Comparison of ENCODE assay signal across 20 cellular contexts in genomic region chr5:16082053-16082452, GRCh38.
"Had no signal": no experiment of that assay in that cellular context is flagged by ENCODE, and none has a peak within 500 bp of the region (broad histone marks: within the 10 kb centered on the region; RNA-seq: fewer than 3 reads in every experiment).

No MANE protein-coding gene starts in this region.

- H3K36me3 ChIP-seq: adrenal gland, heart right ventricle, left ventricle myocardium inferior, neutrophil had no signal

- H3K36me3 Mint-ChIP-seq: activated CD4-positive, alpha-beta memory T cell treated with anti-CD3 and anti-CD28 coated beads for 36 hours; activated CD8-positive, alpha-beta memory T cell treated with anti-CD3 and anti-CD28 coated beads, Interleukin-2, amount 10 ng/mL, durations not matched to agents 7 days and 5 days; activated naive CD4-positive, alpha-beta T cell treated with anti-CD3 and anti-CD28 coated beads, Interleukin-2, amount 10 ng/mL, durations not matched to agents 7 days and 5 days; naive thymus-derived CD8-positive, alpha-beta T cell; stimulated activated memory B cell treated with anti-CD40 and anti-IgM and Interleukin-4, amounts not matched to agents 10 μg/mL and 1 μg/mL and 100 μg/mL, for 72 hours had no signal

- H3K9me3 ChIP-seq: adrenal gland, heart right ventricle, left ventricle myocardium inferior, neutrophil had no signal

- H3K27ac Mint-ChIP-seq: activated CD4-positive, alpha-beta memory T cell treated with anti-CD3 and anti-CD28 coated beads for 36 hours; activated CD4-positive, alpha-beta T cell treated with anti-CD3 and anti-CD28 coated beads for 36 hours; activated CD8-positive, alpha-beta memory T cell treated with anti-CD3 and anti-CD28 coated beads, Interleukin-2, amount 10 ng/mL, durations not matched to agents 7 days and 5 days; activated naive CD4-positive, alpha-beta T cell treated with anti-CD3 and anti-CD28 coated beads, Interleukin-2, amount 10 ng/mL, durations not matched to agents 7 days and 5 days; activated T-helper 2 cell treated with anti-CD3 and anti-CD28 coated beads, Interferon-gamma antibody, Interleukin-2, Interleukin-4, amounts not matched to agents 10 μg/mL and 5 μg/mL and 100 μg/mL, durations not matched to agents 14 hours and 24 hours and 36 hours; naive thymus-derived CD8-positive, alpha-beta T cell; stimulated activated memory B cell treated with anti-CD40 and anti-IgM and Interleukin-4, amounts not matched to agents 10 μg/mL and 1 μg/mL and 100 μg/mL, for 72 hours; T-helper 1 cell treated with Interleukin-12 subunit alpha and Interleukin-12 subunit beta and Interleukin-4 antibody, amounts not matched to agents 30 μg/mL and 1 μg/mL, for 36 hours had no signal

- H3K4me1 Mint-ChIP-seq: activated CD4-positive, alpha-beta T cell treated with anti-CD3 and anti-CD28 coated beads for 36 hours; activated CD8-positive, alpha-beta memory T cell treated with anti-CD3 and anti-CD28 coated beads, Interleukin-2, amount 10 ng/mL, durations not matched to agents 7 days and 5 days; activated naive CD4-positive, alpha-beta T cell treated with anti-CD3 and anti-CD28 coated beads, Interleukin-2, amount 10 ng/mL, durations not matched to agents 7 days and 5 days; naive thymus-derived CD8-positive, alpha-beta T cell; stimulated activated memory B cell treated with anti-CD40 and anti-IgM and Interleukin-4, amounts not matched to agents 10 μg/mL and 1 μg/mL and 100 μg/mL, for 72 hours had no signal

- DNase-seq: activated CD4-positive, alpha-beta memory T cell treated with anti-CD3 and anti-CD28 coated beads for 36 hours; activated CD4-positive, alpha-beta T cell treated with anti-CD3 and anti-CD28 coated beads for 36 hours; activated CD8-positive, alpha-beta memory T cell treated with anti-CD3 and anti-CD28 coated beads, Interleukin-2, amount 10 ng/mL, durations not matched to agents 7 days and 5 days; activated naive CD4-positive, alpha-beta T cell treated with anti-CD3 and anti-CD28 coated beads, Interleukin-2, amount 10 ng/mL, durations not matched to agents 7 days and 5 days; activated T-cell treated with anti-CD3 and anti-CD28 coated beads, Interleukin-2, amount 50 U/mL, for 1 hour; adrenal gland; effector CD8-positive, alpha-beta T cell; heart right ventricle; islet precursor cell; left ventricle myocardium inferior; mesenchymal stem cell; naive thymus-derived CD8-positive, alpha-beta T cell; posterior cingulate gyrus; stimulated activated CD4-positive, alpha-beta T cell treated with anti-CD3 and anti-CD28 coated beads, Interleukin-2, amount 100 ng/mL, for 48 hours had no signal

- FAIRE-seq: frontal cortex had no signal

- H3K27ac ChIP-seq: adrenal gland, coronary artery, heart right ventricle, left ventricle myocardium inferior, neutrophil had no signal

- H3K4me3 ChIP-seq: adrenal gland, coronary artery, heart right ventricle, left ventricle myocardium inferior had no signal

- ATAC-seq: activated CD4-positive, alpha-beta T cell treated with anti-CD3 and anti-CD28 coated beads for 36 hours; activated CD8-positive, alpha-beta memory T cell treated with anti-CD3 and anti-CD28 coated beads, Interleukin-2, amount 10 ng/mL, durations not matched to agents 7 days and 5 days; naive thymus-derived CD8-positive, alpha-beta T cell; stimulated activated memory B cell treated with anti-CD40 and anti-IgM and Interleukin-4, amounts not matched to agents 10 μg/mL and 1 μg/mL and 100 μg/mL, for 72 hours had no signal

- H3K4me3 Mint-ChIP-seq: activated CD4-positive, alpha-beta memory T cell treated with anti-CD3 and anti-CD28 coated beads for 36 hours; activated CD4-positive, alpha-beta T cell treated with anti-CD3 and anti-CD28 coated beads for 36 hours; activated CD8-positive, alpha-beta memory T cell treated with anti-CD3 and anti-CD28 coated beads, Interleukin-2, amount 10 ng/mL, durations not matched to agents 7 days and 5 days; activated naive CD4-positive, alpha-beta T cell treated with anti-CD3 and anti-CD28 coated beads, Interleukin-2, amount 10 ng/mL, durations not matched to agents 7 days and 5 days; naive thymus-derived CD8-positive, alpha-beta T cell; stimulated activated memory B cell treated with anti-CD40 and anti-IgM and Interleukin-4, amounts not matched to agents 10 μg/mL and 1 μg/mL and 100 μg/mL, for 72 hours; T-helper 1 cell treated with Interleukin-12 subunit alpha and Interleukin-12 subunit beta and Interleukin-4 antibody, amounts not matched to agents 30 μg/mL and 1 μg/mL, for 36 hours had no signal

- H3K27me3 ChIP-seq: adrenal gland, heart right ventricle, neutrophil had no signal

- H3K27me3 Mint-ChIP-seq: activated CD8-positive, alpha-beta memory T cell treated with anti-CD3 and anti-CD28 coated beads, Interleukin-2, amount 10 ng/mL, durations not matched to agents 7 days and 5 days; activated naive CD4-positive, alpha-beta T cell treated with anti-CD3 and anti-CD28 coated beads, Interleukin-2, amount 10 ng/mL, durations not matched to agents 7 days and 5 days; stimulated activated memory B cell treated with anti-CD40 and anti-IgM and Interleukin-4, amounts not matched to agents 10 μg/mL and 1 μg/mL and 100 μg/mL, for 72 hours had no signal

- H3K4me1 ChIP-seq: adrenal gland had no signal

- H3K9me3 Mint-ChIP-seq: activated CD4-positive, alpha-beta memory T cell treated with anti-CD3 and anti-CD28 coated beads for 36 hours; activated T-helper 2 cell treated with anti-CD3 and anti-CD28 coated beads, Interferon-gamma antibody, Interleukin-2, Interleukin-4, amounts not matched to agents 10 μg/mL and 5 μg/mL and 100 μg/mL, durations not matched to agents 14 hours and 24 hours and 36 hours; T-helper 1 cell treated with Interleukin-12 subunit alpha and Interleukin-12 subunit beta and Interleukin-4 antibody, amounts not matched to agents 30 μg/mL and 1 μg/mL, for 36 hours had no signal
